ENCODE assay signal across 11 cellular contexts in the genomic region with DNA sequence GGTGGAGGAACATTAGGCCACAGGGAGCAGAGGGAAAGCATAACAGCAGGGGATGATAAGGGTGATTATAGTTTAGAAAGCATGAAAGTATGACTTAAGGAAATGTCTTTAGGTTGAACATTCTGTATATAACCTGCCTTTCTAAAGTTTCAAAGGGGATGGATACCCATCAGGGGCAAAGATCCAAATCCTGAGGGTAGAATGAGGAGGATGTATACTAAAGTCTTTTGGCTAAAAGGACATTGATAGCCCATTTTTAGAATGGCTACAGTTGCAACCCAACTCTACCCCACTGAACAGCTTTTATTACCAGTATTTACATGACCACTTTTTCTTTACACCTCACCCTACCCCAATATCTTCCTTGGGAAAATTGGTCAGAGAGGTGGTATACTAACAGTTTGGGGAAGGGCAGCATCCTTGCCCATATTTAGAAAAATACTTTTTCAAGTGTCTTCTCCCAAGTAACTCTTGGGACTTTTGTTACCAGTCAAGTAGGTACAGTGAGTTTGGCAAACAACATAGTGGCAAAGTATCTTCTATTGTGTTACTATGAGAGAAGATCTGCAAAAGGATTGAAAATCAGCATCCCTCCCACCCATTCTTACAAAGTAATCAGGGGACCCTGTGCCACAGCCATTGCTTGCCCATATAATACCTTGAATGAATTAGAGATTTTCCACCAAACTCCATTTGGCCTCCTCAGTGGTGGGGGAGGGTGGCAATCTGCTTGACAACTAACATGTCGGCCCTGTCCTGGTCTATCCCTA. TPM values are rescaled to one million over a fixed set of nuclear protein-coding genes. Genes with fewer than 3 reads are reported as not detected.
DNase-seq lines count a peak whose midpoint lies in the region; ATAC-seq and TF ChIP-seq lines count a peak whose summit lies in the region.
"Had no signal": no experiment of that assay in that cellular context is flagged by ENCODE, and none has a peak within 500 bp of the region (broad histone marks: within the 10 kb centered on the region; RNA-seq: fewer than 3 reads in every experiment).

No MANE protein-coding gene starts in this region.

- WGBS in psoas muscle, 3 donors = 61 to 78% (median 69%) methylated on average over 1 of the region's 1 CpG

- peak overlapping the region; percentile 84 for H3K27ac ChIP-seq in psoas muscle

- ATAC-seq in psoas muscle = peak in 2 of 4 donors; percentile 5 to 9

- H3K27ac Mint-ChIP-seq in brain = peak overlapping the region in 4 of 5 experiments; percentile 19 to 64 (median 32)

- TF ChIP-seq CTCF in NB4 (IDR thresholded peaks at IDR 0.05; ENCODE audit: low read depth, low read length) (no peak), brain (conservative IDR thresholded peaks at IDR 0.05) (no peak), psoas muscle (IDR thresholded peaks at IDR 0.05) (no peak)

- H3K9me3 Mint-ChIP-seq in brain = no peaks in the 10 kb centered on the region

- intact Hi-C loops in psoas muscle (cut with DNase I) = no loop called here

- peaks cover 36% of the 10 kb centered on the region for H3K4me1 Mint-ChIP-seq in brain

- H3K4me1 ChIP-seq in psoas muscle = peaks cover 48% of the 10 kb centered on the region

- H3K27me3 Mint-ChIP-seq in brain = no peaks in the 10 kb centered on the region

- TF ChIP-seq POLR2A in NB4 (IDR thresholded peaks at IDR 0.05; ENCODE audit: extremely low read depth, insufficient read length) = peak; percentile 32

- H3K9me3 ChIP-seq in psoas muscle = no peaks in the 10 kb centered on the region
- H3K9me3 ChIP-seq: upper lobe of left lung had no signal

- peak; percentile 58 for DNase-seq in NCI-H82 (lab: John Stamatoyannopoulos, UW)
- DNase-seq in NCI-H82 treated with DMSO at 0.1 percent for 48 hours (lab: John Stamatoyannopoulos, UW; ENCODE audit: unreplicated experiment) = no peak
- DNase-seq in NB4 (ENCODE audit: low read depth) = peak; percentile 53
- no peak for DNase-seq in psoas muscle
- DNase-seq in KG1 (lab: John Stamatoyannopoulos, UW) = no peak
- no peak for DNase-seq in globus pallidus (ENCODE audit: low spot score)
- DNase-seq in NOMO-1 treated with dmso at 0.1 percent for 144 hours (lab: John Stamatoyannopoulos, UW; ENCODE audit: unreplicated experiment) = no peak
- DNase-seq: midbrain, T1000, upper lobe of left lung had no signal

- peak overlapping the region in 1 of 5 experiments; percentile 15 for H3K4me3 Mint-ChIP-seq in brain

- peaks cover 3 to 84% of the 10 kb centered on the region in 2 donors for H3K36me3 ChIP-seq in psoas muscle (ENCODE audit: insufficient read depth in 1 of 2, low read depth in 1 of 2)

- H3K36me3 Mint-ChIP-seq in brain = peaks cover 78% of the 10 kb centered on the region

- H3K4me3 ChIP-seq in NB4 (ENCODE audit: low read depth, low read length) (no peak overlapping the region), psoas muscle (no peak overlapping the region)
- H3K4me3 ChIP-seq: upper lobe of left lung had no signal

- H3K27me3 ChIP-seq in psoas muscle (ENCODE audit: insufficient read depth in 3 of 3, low read length in 2 of 3) = no peaks in the 10 kb centered on the region
- H3K27me3 ChIP-seq: upper lobe of left lung had no signal

RNA-seq across cellular contexts. Expression of a gene that starts 8.3 kb away (rescaled TPM):
- polyA plus RNA-seq in brain (ENCODE audit: insufficient read depth, low read depth, low replicate concordance) (51.8 TPM), psoas muscle (100 to 1,000 TPM in 2 of 3 donors, 10 to 100 TPM in 1; 55.9 to 252 (median 134) TPM)
- total RNA-seq in psoas muscle = 100 to 1,000 TPM; 127 to 356 (median 183) TPM

RNA-seq across cellular contexts. Expression of a gene that starts 14.0 kb away (rescaled TPM):
- polyA plus RNA-seq in brain (ENCODE audit: insufficient read depth, low read depth, low replicate concordance) = 33.4 TPM
- 10 to 100 TPM; 20.1 to 25.3 (median 22.1) TPM for total RNA-seq in psoas muscle
- polyA plus RNA-seq in psoas muscle = 10 to 100 TPM; 19.0 to 35.6 (median 30.7) TPM

RNA-seq across cellular contexts. Expression of a gene that starts 30.1 kb away (rescaled TPM):
- 14.1 TPM for polyA plus RNA-seq in brain (ENCODE audit: insufficient read depth, low read depth, low replicate concordance)
- 10 to 100 TPM; 11.7 to 15.7 (median 12.4) TPM for total RNA-seq in psoas muscle
- 10 to 100 TPM; 16.6 to 25.4 (median 23.2) TPM for polyA plus RNA-seq in psoas muscle

RNA-seq across cellular contexts. Expression of a gene that starts 37.0 kb away (rescaled TPM):
- polyA plus RNA-seq in brain (ENCODE audit: insufficient read depth, low read depth, low replicate concordance) (37.0 TPM), psoas muscle (100 to 1,000 TPM; 106 to 149 (median 128) TPM)
- 10 to 100 TPM; 58.1 to 95.0 (median 83.2) TPM for total RNA-seq in psoas muscle

RNA-seq across cellular contexts. Expression of a gene that starts 48.3 kb away (rescaled TPM):
- polyA plus RNA-seq in brain (ENCODE audit: insufficient read depth, low read depth, low replicate concordance) (145 TPM), psoas muscle (100 to 1,000 TPM; 156 to 212 (median 184) TPM)
- total RNA-seq in psoas muscle = 100 to 1,000 TPM in 1 of 4 donors, 10 to 100 TPM in 3; 84.7 to 107 (median 90.0) TPM

Comparison
In these comparisons a context has a peak if more than half of its experiments do, and no peak if none do; other contexts are left out.
1. DNase-seq: peak in NCI-H82 (single experiment) and NB4 (single experiment); none in NCI-H82 treated with DMSO at 0.1 percent for 48 hours (single experiment), psoas muscle (0 of 2), KG1 (single experiment), globus pallidus (single experiment) and NOMO-1 treated with dmso at 0.1 percent for 144 hours (single experiment).